8 cellular contexts compared by ENCODE assay signal in genomic region chr17:4947010-4947410, GRCh38. TPM values are rescaled to one million over a fixed set of nuclear protein-coding genes. Genes with fewer than 3 reads are reported as not detected.
A peak's percentile ranks its signal among the peaks of the same experiment; 100 is the strongest.
DNase-seq lines count a peak whose midpoint lies in the region; ATAC-seq, FAIRE-seq and TF ChIP-seq lines count a peak whose summit lies in the region.

No MANE protein-coding gene starts in this region.

- H3K4me3 ChIP-seq in GM23338, result peak overlapping the region; percentile 96
- H3K4me3 ChIP-seq in Peyer's patch, result peak overlapping the region; percentile 95 to 100 (median 98)
- H3K4me3 ChIP-seq in endothelial cell of umbilical vein (replicated peaks in 1 of 3; ENCODE audit: insufficient read depth in 1 of 3, low read depth in 1 of 3, low read length in 3 of 3), result peak overlapping the region; percentile 86 to 99 (median 95)
- peak overlapping the region; percentile 100 for H3K4me3 ChIP-seq in trophoblast cell (ENCODE audit: low read depth, low read length)

- no peak for ATAC-seq in GM23338

- H2BK120ac ChIP-seq in trophoblast cell (ENCODE audit: insufficient read depth, low read length, poor library complexity), result no peak overlapping the region

- peaks cover 56% of the 10 kb centered on the region for H3K36me3 Mint-ChIP-seq in GM23338 (ENCODE audit: low read depth)

- peaks cover 30% of the 10 kb centered on the region for H3K79me1 ChIP-seq in trophoblast cell (ENCODE audit: low read length)

- H4K91ac ChIP-seq in trophoblast cell (ENCODE audit: low read depth, low read length), result no peak overlapping the region

- H3K14ac ChIP-seq in trophoblast cell (ENCODE audit: low read length), result no peak overlapping the region

- no peaks in the 10 kb centered on the region for H3K9me3 ChIP-seq in Peyer's patch
- no peaks in the 10 kb centered on the region for H3K9me3 ChIP-seq in endothelial cell of umbilical vein (replicated peaks; ENCODE audit: control insufficient read depth, insufficient read depth, low read length)
- H3K9me3 ChIP-seq in trophoblast cell (ENCODE audit: insufficient read depth, low read depth, low read length), result peaks cover 1% of the 10 kb centered on the region

- peak overlapping the region; percentile 66 for H3K9ac ChIP-seq in endothelial cell of umbilical vein (replicated peaks; ENCODE audit: extremely low read depth, insufficient read depth, low read length)
- H3K9ac ChIP-seq in trophoblast cell (ENCODE audit: low read length), result peak overlapping the region; percentile 80

- H2BK5ac ChIP-seq in trophoblast cell (ENCODE audit: low read depth, low read length, poor library complexity), result no peak overlapping the region

- H3K18ac ChIP-seq in trophoblast cell (ENCODE audit: low read length), result no peak overlapping the region

- H3K23ac ChIP-seq in trophoblast cell (ENCODE audit: low read length), result no peak overlapping the region

- H3K4me1 ChIP-seq in GM23338 (ENCODE audit: insufficient read depth), result peaks cover 41% of the 10 kb centered on the region
- H3K4me1 ChIP-seq in Peyer's patch, result peaks cover 4 to 59% (median 37%) of the 10 kb centered on the region in 4 donors
- H3K4me1 ChIP-seq in endothelial cell of umbilical vein (ENCODE audit: control insufficient read depth, extremely low read depth, insufficient read depth, low read length), result peaks cover 30% of the 10 kb centered on the region
- H3K4me1 ChIP-seq in trophoblast cell (ENCODE audit: control insufficient read depth in 1 of 2, insufficient read depth in 2 of 2, low read length in 2 of 2), result peaks cover 28 to 38% of the 10 kb centered on the region in 2 experiments

- FAIRE-seq in endothelial cell of umbilical vein (lab: Jason Lieb, UNC), result peak; percentile 59

- CTCF ChIA-PET in endothelial cell of umbilical vein (lab: Charles Lee), result interaction anchor here (1.0 to 2.8 kb wide), 2 partner anchors 38 to 41 kb away, joined by 4 to 12 read pairs; partner anchors contain the start of gene CAMTA2

- no peaks in the 10 kb centered on the region; the same call in 2 of the 3 replicates for H3K9me3 Mint-ChIP-seq in GM23338

- H3K36me3 ChIP-seq in GM23338 (ENCODE audit: insufficient read depth) (peaks cover 21% of the 10 kb centered on the region), Peyer's patch (peaks cover 0 to 44% (median 0%) of the 10 kb centered on the region in 3 donors), endothelial cell of umbilical vein (ENCODE audit: control insufficient read depth in 2 of 2, extremely low read depth in 1 of 2, insufficient read depth in 2 of 2, low read length in 2 of 2) (peaks cover 13 to 28% of the 10 kb centered on the region in 2 experiments), trophoblast cell (ENCODE audit: control insufficient read depth in 1 of 2, insufficient read depth in 2 of 2, low read length in 2 of 2) (peaks cover 37 to 48% of the 10 kb centered on the region in 2 experiments)

- peaks cover 47% of the 10 kb centered on the region for H3F3A ChIP-seq in GM23338 (replicated peaks; ENCODE audit: low read depth)

- peaks cover 37% of the 10 kb centered on the region for H3K27me3 Mint-ChIP-seq in GM23338 (ENCODE audit: insufficient read depth, low read depth, poor library complexity)

- TF ChIP-seq CTCF in GM23338 (conservative IDR thresholded peaks at IDR 0.05; ENCODE audit: low read depth in 2 of 2) (no peak), Peyer's patch (IDR thresholded peaks at IDR 0.05) (no peak), endothelial cell of umbilical vein (IDR thresholded peaks at IDR 0.05; ENCODE audit: extremely low read depth in 1 of 2, insufficient read depth in 1 of 2, low read depth in 1 of 2, low read length in 2 of 2) (no peak)

- H3K27ac ChIP-seq in GM23338 (ENCODE audit: low read depth) (peak overlapping the region; percentile 100), Peyer's patch (peak overlapping the region; percentile 96 to 99 (median 98)), endothelial cell of umbilical vein (ENCODE audit: insufficient read depth, low read depth, low read length) (no peak overlapping the region), trophoblast cell (ENCODE audit: low read depth, low read length) (peak overlapping the region; percentile 76)

- H3K27me3 ChIP-seq in GM23338 (ENCODE audit: insufficient read depth) (no peaks in the 10 kb centered on the region), Peyer's patch (no peaks in the 10 kb centered on the region), endothelial cell of umbilical vein (ENCODE audit: control insufficient read depth in 2 of 2, insufficient read depth in 2 of 2, low read length in 2 of 2) (no peaks in the 10 kb centered on the region), trophoblast cell (ENCODE audit: insufficient read depth, low read length) (no peaks in the 10 kb centered on the region)

- H4K8ac ChIP-seq in trophoblast cell (ENCODE audit: low read depth, low read length), result no peak overlapping the region

- H2AK5ac ChIP-seq in trophoblast cell (ENCODE audit: low read length), result no peak overlapping the region

- intact Hi-C loops in endothelial cell of umbilical vein (cut with micrococcal nuclease), result no loop called here

- dilution Hi-C loops in endothelial cell of umbilical vein (cut with MboI; ENCODE audit: extremely low pct_ligation_motif_present, low sequenced_read_pairs), result no loop called here

- no peak overlapping the region for H4K12ac ChIP-seq in trophoblast cell (ENCODE audit: low read depth, low read length)

- H3K27ac Mint-ChIP-seq in GM23338, result peak overlapping the region; percentile 80

- peak overlapping the region; percentile 68 for H3K4ac ChIP-seq in trophoblast cell (ENCODE audit: low read depth, low read length)

- H2AFZ ChIP-seq in GM23338 (no peak overlapping the region), endothelial cell of umbilical vein (ENCODE audit: low read depth, low read length) (no peak overlapping the region), trophoblast cell (ENCODE audit: insufficient read depth, low read length, poor library complexity) (no peak overlapping the region)

- WGBS in trophoblast cell (ENCODE audit: extremely low coverage, insufficient coverage, insufficient read length), result no CpG with 5 or more reads among the region's 7 CpGs

- H4K20me1 ChIP-seq in GM23338 (replicated peaks; ENCODE audit: insufficient read depth) (peaks cover 22% of the 10 kb centered on the region), endothelial cell of umbilical vein (replicated peaks; ENCODE audit: control insufficient read depth, extremely low read depth, insufficient read depth, low read length) (no peaks in the 10 kb centered on the region)

- no peak overlapping the region for H2BK12ac ChIP-seq in trophoblast cell (ENCODE audit: low read length)

- H3K4me1 Mint-ChIP-seq in GM23338, result peaks cover 42% of the 10 kb centered on the region

- TF ChIP-seq POLR2A in Peyer's patch (IDR thresholded peaks at IDR 0.05) (no peak), endothelial cell of umbilical vein (IDR thresholded peaks at IDR 0.05; ENCODE audit: low read depth, low read length) (no peak)

- peak overlapping the region; percentile 92 for H3K4me3 Mint-ChIP-seq in GM23338

- no peak for DNase-seq in GM23338 (ENCODE audit: low spot score)
- DNase-seq in Peyer's patch, result peak in 1 of 3 donors; percentile 37
- no peak for DNase-seq in endothelial cell of umbilical vein (ENCODE audit: low read depth, low spot score)
- DNase-seq in trophoblast cell, result peak in 1 of 2 donors; percentile 21
- DNase-seq in stimulated activated CD4-positive, alpha-beta T cell treated with anti-CD3 and anti-CD28 coated beads, Interleukin-2, amount 100 ng/mL, for 48 hours, result no peak
- no peak for DNase-seq in AG08396 (ENCODE audit: low spot score)
- no peak for DNase-seq in germinal center (ENCODE audit: low spot score)
- DNase-seq in DMS79 treated with DMSO at 0.1 percent for 48 hours (lab: John Stamatoyannopoulos, UW), result no peak

- H3K79me2 ChIP-seq in GM23338 (replicated peaks; ENCODE audit: insufficient read depth) (peaks cover 44% of the 10 kb centered on the region), endothelial cell of umbilical vein (ENCODE audit: control insufficient read depth, insufficient read depth, low read length) (peaks cover 62% of the 10 kb centered on the region), trophoblast cell (ENCODE audit: control insufficient read depth, insufficient read depth, low read length, poor library complexity) (peaks cover 26% of the 10 kb centered on the region)

- H3K9me2 ChIP-seq in GM23338 (ENCODE audit: insufficient read depth), result no peaks in the 10 kb centered on the region

- H3K4me2 ChIP-seq in GM23338 (peak overlapping the region; percentile 96), endothelial cell of umbilical vein (ENCODE audit: insufficient read depth, low read length) (peak overlapping the region; percentile 93), trophoblast cell (ENCODE audit: low read length) (peak overlapping the region; percentile 93)

- H3K9me1 ChIP-seq in endothelial cell of umbilical vein (replicated peaks; ENCODE audit: control insufficient read depth, extremely low read depth, insufficient read depth, low read length), result no peaks in the 10 kb centered on the region

- no TSS peak for BruUV-seq in endothelial cell of umbilical vein (replicated peaks; lab: Mats Ljungman, UMichigan)

- POLR2A ChIA-PET in endothelial cell of umbilical vein (lab: Charles Lee), result interaction anchor here (2.3 kb wide), 1 partner anchor 20 kb away, joined by 18 read pairs; the partner anchor contains the start of gene SPAG7

RNA-seq across cellular contexts. Expression of gene PFN1, which starts 1.3 kb away (rescaled TPM):
- total RNA-seq in GM23338 (2014; rRNA removed; shearing (Covaris generic)), result 1,702 and 2,002 TPM in 2 replicates
- 3,646 and 3,709 TPM in 2 replicates for polyA plus RNA-seq in GM23338 (2016; fragmentation: Nextera tagmentation; extraction: Ambion mirVana)
- 1,000 to 10,000 TPM in 1 of 4 donors, 100 to 1,000 TPM in 3; 530 to 1,064 (median 855) TPM for total RNA-seq in Peyer's patch
- 1,167 and 1,191 TPM in 2 replicates for total RNA-seq in endothelial cell of umbilical vein
- 1,577 and 1,770 TPM in 2 replicates for polyA plus RNA-seq in endothelial cell of umbilical vein
- polyA plus RNA-seq in endothelial cell of umbilical vein (2011; cell fraction: cytosol; rRNA removed), result 1,411 and 1,601 TPM in 2 replicates
- 507 and 521 TPM in 2 replicates for polyA plus RNA-seq in endothelial cell of umbilical vein (2011; cell fraction: nucleus; rRNA removed)
- 1,624 and 1,668 TPM in 2 replicates for polyA plus RNA-seq in endothelial cell of umbilical vein (2012)
- polyA minus RNA-seq in endothelial cell of umbilical vein, result 559 and 621 TPM in 2 replicates
- polyA minus RNA-seq in endothelial cell of umbilical vein (2011; cell fraction: cytosol; rRNA and poly(A)+ RNA removed), result 1,189 TPM
- polyA minus RNA-seq in endothelial cell of umbilical vein (2011; cell fraction: nucleus; rRNA and poly(A)+ RNA removed), result 141 and 191 TPM in 2 replicates
- polyA plus RNA-seq in trophoblast cell (2013), result 1,571 and 1,587 TPM in 2 replicates

RNA-seq across cellular contexts. Expression of gene ENO3, which starts 3.9 kb away (rescaled TPM):
- 8.9 and 12.1 TPM in 2 replicates for total RNA-seq in GM23338 (2014; rRNA removed; shearing (Covaris generic))
- 19.6 and 25.5 TPM in 2 replicates for polyA plus RNA-seq in GM23338 (2016; fragmentation: Nextera tagmentation; extraction: Ambion mirVana)
- 10 to 100 TPM in 3 of 4 donors, 1 to 10 TPM in 1; 7.4 to 27.7 (median 20.6) TPM for total RNA-seq in Peyer's patch
- total RNA-seq in endothelial cell of umbilical vein, result 5.1 and 5.5 TPM in 2 replicates
- polyA plus RNA-seq in endothelial cell of umbilical vein, result 5.9 and 6.5 TPM in 2 replicates
- 1.6 and 2.1 TPM in 2 replicates for polyA plus RNA-seq in endothelial cell of umbilical vein (2011; cell fraction: cytosol; rRNA removed)
- polyA plus RNA-seq in endothelial cell of umbilical vein (2011; cell fraction: nucleus; rRNA removed), result 42.3 and 47.5 TPM in 2 replicates
- 4.4 and 4.5 TPM in 2 replicates for polyA plus RNA-seq in endothelial cell of umbilical vein (2012)
- 1.4 and 2.1 TPM in 2 replicates for polyA minus RNA-seq in endothelial cell of umbilical vein
- polyA minus RNA-seq in endothelial cell of umbilical vein (2011; cell fraction: cytosol; rRNA and poly(A)+ RNA removed), result 30.8 TPM
- polyA minus RNA-seq in endothelial cell of umbilical vein (2011; cell fraction: nucleus; rRNA and poly(A)+ RNA removed), result 2.9 and 4.3 TPM in 2 replicates
- 5.6 and 5.8 TPM in 2 replicates for polyA plus RNA-seq in trophoblast cell (2013)

RNA-seq across cellular contexts. Expression of gene RNF167, which starts 6.9 kb away (rescaled TPM):
- total RNA-seq in GM23338 (2014; rRNA removed; shearing (Covaris generic)), result 84.4 and 87.0 TPM in 2 replicates
- 60.1 and 61.2 TPM in 2 replicates for polyA plus RNA-seq in GM23338 (2016; fragmentation: Nextera tagmentation; extraction: Ambion mirVana)
- 10 to 100 TPM; 57.8 to 92.1 (median 78.9) TPM for total RNA-seq in Peyer's patch
- 60.2 and 61.0 TPM in 2 replicates for total RNA-seq in endothelial cell of umbilical vein
- 87.6 and 121 TPM in 2 replicates for polyA plus RNA-seq in endothelial cell of umbilical vein
- polyA plus RNA-seq in endothelial cell of umbilical vein (2011; cell fraction: cytosol; rRNA removed), result 89.6 and 94.4 TPM in 2 replicates
- polyA plus RNA-seq in endothelial cell of umbilical vein (2011; cell fraction: nucleus; rRNA removed), result 92.1 and 116 TPM in 2 replicates
- 71.6 and 77.0 TPM in 2 replicates for polyA plus RNA-seq in endothelial cell of umbilical vein (2012)
- 69.9 and 71.4 TPM in 2 replicates for polyA minus RNA-seq in endothelial cell of umbilical vein
- 120 TPM for polyA minus RNA-seq in endothelial cell of umbilical vein (2011; cell fraction: cytosol; rRNA and poly(A)+ RNA removed)
- polyA minus RNA-seq in endothelial cell of umbilical vein (2011; cell fraction: nucleus; rRNA and poly(A)+ RNA removed), result 18.8 and 28.9 TPM in 2 replicates
- polyA plus RNA-seq in trophoblast cell (2013), result 113 and 122 TPM in 2 replicates

RNA-seq across cellular contexts. Expression of gene SLC25A11, which starts 7.2 kb away (rescaled TPM):
- total RNA-seq in GM23338 (2014; rRNA removed; shearing (Covaris generic)), result 70.4 and 73.6 TPM in 2 replicates
- polyA plus RNA-seq in GM23338 (2016; fragmentation: Nextera tagmentation; extraction: Ambion mirVana) (35.7 and 37.8 TPM in 2 replicates), endothelial cell of umbilical vein (95.2 and 110 TPM in 2 replicates)
- total RNA-seq in Peyer's patch (10 to 100 TPM; 30.5 to 84.1 (median 60.4) TPM), endothelial cell of umbilical vein (50.2 and 58.2 TPM in 2 replicates)
- polyA plus RNA-seq in endothelial cell of umbilical vein (2011; cell fraction: cytosol; rRNA removed), result 58.8 and 69.9 TPM in 2 replicates
- 36.2 and 41.8 TPM in 2 replicates for polyA plus RNA-seq in endothelial cell of umbilical vein (2011; cell fraction: nucleus; rRNA removed)
- polyA plus RNA-seq in endothelial cell of umbilical vein (2012), result 43.6 and 61.0 TPM in 2 replicates
- 49.5 and 53.3 TPM in 2 replicates for polyA minus RNA-seq in endothelial cell of umbilical vein
- 31.9 TPM for polyA minus RNA-seq in endothelial cell of umbilical vein (2011; cell fraction: cytosol; rRNA and poly(A)+ RNA removed)
- polyA minus RNA-seq in endothelial cell of umbilical vein (2011; cell fraction: nucleus; rRNA and poly(A)+ RNA removed), result 16.2 and 18.0 TPM in 2 replicates
- polyA plus RNA-seq in trophoblast cell (2013), result 36.6 and 37.7 TPM in 2 replicates

RNA-seq across cellular contexts. Expression of gene GP1BA, which starts 14.9 kb away (rescaled TPM):
- total RNA-seq in GM23338 (2014; rRNA removed; shearing (Covaris generic)), result not detected in 2 replicates
- polyA plus RNA-seq in GM23338 (2016; fragmentation: Nextera tagmentation; extraction: Ambion mirVana) (0.14 and 0.24 TPM in 2 replicates), endothelial cell of umbilical vein (not detected in 2 replicates)
- total RNA-seq in Peyer's patch (not detected), endothelial cell of umbilical vein (not detected in 2 replicates)
- not detected in 2 replicates for polyA plus RNA-seq in endothelial cell of umbilical vein (2011; cell fraction: cytosol; rRNA removed)
- not detected in 2 replicates for polyA plus RNA-seq in endothelial cell of umbilical vein (2011; cell fraction: nucleus; rRNA removed)
- polyA plus RNA-seq in endothelial cell of umbilical vein (2012), result 0.35 and 0.70 TPM in 2 replicates
- polyA minus RNA-seq in endothelial cell of umbilical vein, result not detected in 2 replicates
- polyA minus RNA-seq in endothelial cell of umbilical vein (2011; cell fraction: cytosol; rRNA and poly(A)+ RNA removed), result not detected
- not detected in 2 replicates for polyA minus RNA-seq in endothelial cell of umbilical vein (2011; cell fraction: nucleus; rRNA and poly(A)+ RNA removed)
- 0.05 and 0.14 TPM in 2 replicates for polyA plus RNA-seq in trophoblast cell (2013)
